8 cellular contexts compared by ENCODE assay signal in the genomic region with DNA sequence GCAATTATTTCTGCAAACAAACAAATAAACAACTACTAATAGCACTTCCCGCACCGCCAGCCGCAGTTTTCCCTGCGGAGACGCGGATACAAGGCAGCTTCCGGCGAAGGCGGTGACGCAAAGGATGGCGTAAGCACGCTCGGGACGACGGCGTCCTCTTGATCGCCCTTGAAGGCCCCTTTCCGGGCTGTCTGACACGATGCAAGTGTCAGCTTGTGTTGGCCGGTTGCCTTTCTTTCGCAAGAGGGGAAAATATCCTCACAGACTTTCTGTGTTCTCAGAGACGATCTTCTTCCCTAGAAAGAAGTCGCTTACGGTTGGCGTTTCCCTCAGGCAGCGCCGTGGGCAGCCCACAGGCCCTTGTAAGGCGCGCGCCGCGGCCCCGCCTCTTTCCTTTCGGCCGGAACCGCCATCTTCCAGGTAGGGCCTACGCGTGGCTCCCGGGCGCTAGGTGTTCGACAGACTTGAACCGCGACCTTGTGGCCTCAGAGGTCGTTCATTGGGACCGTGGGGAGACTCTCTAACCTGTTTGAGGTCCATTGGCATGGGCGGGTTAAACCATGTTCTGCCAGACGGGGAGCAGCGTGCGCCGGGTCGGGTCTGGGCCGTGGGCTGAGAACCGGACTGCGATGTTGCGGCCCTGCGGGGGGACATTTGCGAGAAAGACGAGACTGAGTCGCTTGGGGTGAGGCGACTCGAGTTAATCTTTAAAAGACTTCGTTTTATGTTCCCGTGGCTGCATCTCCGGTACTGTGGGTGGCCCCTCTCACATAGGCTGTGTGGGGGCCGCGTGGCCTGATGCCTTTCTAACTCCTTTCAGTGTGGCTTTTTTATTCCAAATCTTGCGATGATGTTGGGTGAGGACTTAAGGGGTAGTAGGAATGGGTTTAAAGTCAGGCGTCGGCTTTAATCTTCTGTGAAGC. TPM values are rescaled to one million over a fixed set of nuclear protein-coding genes. Genes with fewer than 3 reads are reported as not detected.
DNase-seq lines count a peak whose midpoint lies in the region; ATAC-seq and TF ChIP-seq lines count a peak whose summit lies in the region.

RPL21 (plus strand) TSS at position 393 of the 923 bp plus-strand sequence. CDS start 2,219 bp downstream, outside the sequence.

- peaks cover 30% of the 10 kb centered on the region for H3K4me1 ChIP-seq in CD8-positive, alpha-beta T cell (ENCODE audit: insufficient read depth, low read length)
- peaks cover 8% of the 10 kb centered on the region for H3K4me1 ChIP-seq in effector memory CD4-positive, alpha-beta T cell (ENCODE audit: control insufficient read depth, insufficient read depth, low read length, poor library complexity, severe bottlenecking)

- H3K27ac ChIP-seq in CD8-positive, alpha-beta T cell (ENCODE audit: low read depth, low read length) = peak within 1 kb of the TSS; percentile 98
- H3K27ac ChIP-seq in effector memory CD4-positive, alpha-beta T cell (ENCODE audit: insufficient read depth, low read length, poor library complexity, severe bottlenecking) = peak within 1 kb of the TSS; percentile 94

- H3K36me3 Mint-ChIP-seq in CD8-positive, alpha-beta T cell = peaks cover 58% of the 10 kb centered on the region

- no peaks in the 10 kb centered on the region for H3K27me3 ChIP-seq in CD8-positive, alpha-beta T cell (ENCODE audit: insufficient read depth, low read length)
- no peaks in the 10 kb centered on the region for H3K27me3 ChIP-seq in effector memory CD4-positive, alpha-beta T cell (replicated peaks; ENCODE audit: control insufficient read depth, insufficient read depth, low read length, poor library complexity, severe bottlenecking)

- no peaks in the 10 kb centered on the region for H3K27me3 Mint-ChIP-seq in CD8-positive, alpha-beta T cell (ENCODE audit: low read depth)

- peaks cover 4% of the 10 kb centered on the region for H3K36me3 ChIP-seq in CD8-positive, alpha-beta T cell (ENCODE audit: insufficient read depth, low read length)
- peaks cover 14% of the 10 kb centered on the region for H3K36me3 ChIP-seq in effector memory CD4-positive, alpha-beta T cell (ENCODE audit: control insufficient read depth, insufficient read depth, low read length)

- CTCF ChIA-PET in CD8-positive, alpha-beta T cell (lab: Charles Lee) = no interaction called here
- CTCF ChIA-PET in activated CD8-positive, alpha-beta memory T cell treated with anti-CD3 and anti-CD28 coated beads for 36 hours (lab: Charles Lee) = interaction anchor here (0.7 kb wide), 1 partner anchor 119 kb away, joined by 3 read pairs; no protein-coding TSS in a partner anchor

- peak; percentile 88 for ATAC-seq in CD8-positive, alpha-beta T cell
- peak; percentile 97 for ATAC-seq in GM19463 (IDR thresholded peaks at IDR 0.05; ENCODE audit: unreplicated experiment)

- H3K9me3 Mint-ChIP-seq in CD8-positive, alpha-beta T cell = no peaks in the 10 kb centered on the region

- no peak for TF ChIP-seq CTCF in CD8-positive, alpha-beta T cell (IDR thresholded peaks at IDR 0.05)

- peak within 1 kb of the TSS; percentile 93 for H3K4me3 ChIP-seq in CD8-positive, alpha-beta T cell (ENCODE audit: low read depth, low read length)
- H3K4me3 ChIP-seq in effector memory CD4-positive, alpha-beta T cell (ENCODE audit: insufficient read depth, low read depth, low read length, poor library complexity, severe bottlenecking) = peak within 1 kb of the TSS; percentile 79

- DNase-seq in CD8-positive, alpha-beta T cell = peak; percentile 85 to 95 (median 90)
- DNase-seq in HPDE6-E6E7 (ENCODE audit: extremely low spot score) (peak; percentile 47), lung microvascular endothelial cell (ENCODE audit: low read depth in 2 of 2) (peak; percentile 98)
- DNase-seq in NK-92 treated with Interleukin-12 subunit alpha and Interleukin-12 subunit beta, amount 100 ng/mL, for 24 hours (lab: John Stamatoyannopoulos, UW) = peak; percentile 89
- peak; percentile 77 to 89 (median 83) for DNase-seq in effector memory CD4-positive, alpha-beta T cell
- peak; percentile 79 to 82 (median 80) for DNase-seq in stimulated activated CD4-positive, alpha-beta T cell treated with anti-CD3 and anti-CD28 coated beads, TNF-alpha, amount 100 ng/mL, for 48 hours (ENCODE audit: low read depth in 3 of 3)

- intact Hi-C loops in CD8-positive, alpha-beta T cell (cut with DNase I, micrococcal nuclease) = loop anchor here (1.0 to 5.0 kb wide), 18 partner anchors 19 to 1964 kb away; partner anchors contain the start of genes GTF3A (in 2 of the 2), NUP58 (in 2 of the 2), PAN3 (in 2 of the 2) and POLR1D (in 2 of the 2)

- peak within 1 kb of the TSS; percentile 100 for H3K27ac Mint-ChIP-seq in CD8-positive, alpha-beta T cell

- peaks cover 57% of the 10 kb centered on the region for H3K4me1 Mint-ChIP-seq in CD8-positive, alpha-beta T cell (ENCODE audit: low read depth)

- H3K9me3 ChIP-seq in CD8-positive, alpha-beta T cell (ENCODE audit: low read length) = no peaks in the 10 kb centered on the region
- no peaks in the 10 kb centered on the region for H3K9me3 ChIP-seq in effector memory CD4-positive, alpha-beta T cell (ENCODE audit: control insufficient read depth, low read length)

- POLR2A ChIA-PET in CD8-positive, alpha-beta T cell (lab: Charles Lee) = interaction anchor here (0.7 to 1.1 kb wide), 8 partner anchors 9 to 370 kb away, joined by 3 to 10 read pairs (median 3); partner anchors contain the start of genes POLR1D and RASL11A
- POLR2A ChIA-PET in activated CD8-positive, alpha-beta memory T cell treated with anti-CD3 and anti-CD28 coated beads for 36 hours (lab: Charles Lee) = interaction anchor here (0.6 to 1.0 kb wide), 4 partner anchors 81 to 369 kb away, joined by 3 to 4 read pairs (median 4); partner anchors contain the start of gene LNX2

- H3K4me3 Mint-ChIP-seq in CD8-positive, alpha-beta T cell = peak within 1 kb of the TSS; percentile 99

RNA-seq across cellular contexts. Expression of gene RPL21, which starts in this region (rescaled TPM):
- 1,000 to 10,000 TPM; 2,340 to 2,437 TPM for total RNA-seq in CD8-positive, alpha-beta T cell
- 1,000 to 10,000 TPM; 1,153 to 1,269 TPM for total RNA-seq in activated CD8-positive, alpha-beta memory T cell treated with anti-CD3 and anti-CD28 coated beads for 36 hours
- total RNA-seq in lung microvascular endothelial cell = 621 and 659 TPM in 2 replicates

Comparison
In these comparisons a context has a peak if more than half of its experiments do, and no peak if none do; other contexts are left out.
1. Peak in every context shown above with its lines: DNase-seq, ATAC-seq, H3K4me3 ChIP-seq and H3K27ac ChIP-seq.
2. DNase-seq: peak in every context shown above with its lines; median percentile 98 in lung microvascular endothelial cell; 90 in CD8-positive, alpha-beta T cell; 89 in NK-92 treated with Interleukin-12 subunit alpha and Interleukin-12 subunit beta, amount 100 ng/mL, for 24 hours; 83 in effector memory CD4-positive, alpha-beta T cell; 80 in stimulated activated CD4-positive, alpha-beta T cell treated with anti-CD3 and anti-CD28 coated beads, TNF-alpha, amount 100 ng/mL, for 48 hours; 47 in HPDE6-E6E7.